Comparison of ENCODE assay signal across 1 cellular context in genomic region chr2:87829810-87830382, GRCh38. TPM values are rescaled to one million over a fixed set of nuclear protein-coding genes. Genes with fewer than 3 reads are reported as not detected.
"Had no signal": no experiment of that assay in that cellular context is flagged by ENCODE, and none has a peak within 500 bp of the region (broad histone marks: within the 10 kb centered on the region; RNA-seq: fewer than 3 reads in every experiment).

No MANE protein-coding gene starts in this region.

RNA-seq across cellular contexts. Expression of gene RGPD2, which starts 4.3 kb away (rescaled TPM):
- total RNA-seq: pulmonary artery endothelial cell had no signal
